14 cellular contexts compared by ENCODE assay signal in genomic region chr1:222948079-222948478, GRCh38.
"Had no signal": no experiment of that assay in that cellular context is flagged by ENCODE, and none has a peak within 500 bp of the region (broad histone marks: within the 10 kb centered on the region; RNA-seq: fewer than 3 reads in every experiment).

No MANE protein-coding gene starts in this region.

- DNase-seq: activated CD4-positive, alpha-beta T cell treated with anti-CD3 and anti-CD28 coated beads, Interleukin-2, amount 10 ng/mL, durations not matched to agents 7 days and 5 days; activated CD4-positive, CD25-positive, alpha-beta regulatory T cell; activated CD8-positive, alpha-beta T cell treated with anti-CD3 and anti-CD28 coated beads, Interleukin-2, amount 10 ng/mL, durations not matched to agents 7 days and 5 days; activated effector memory CD4-positive, alpha-beta T cell treated with anti-CD3 and anti-CD28 coated beads, Interleukin-2, amount 50 U/mL, for 16 hours; activated naive CD4-positive, alpha-beta T cell treated with anti-CD3 and anti-CD28 coated beads, Interleukin-2, amount 50 U/mL, for 16 hours; activated T-cell treated with anti-CD3 and anti-CD28 coated beads, Interleukin-2, amount 50 U/mL, for 24 hours; heart right ventricle; mesenchymal stem cell; naive thymus-derived CD8-positive, alpha-beta T cell; right cardiac atrium; small intestine; stimulated activated CD4-positive, alpha-beta T cell treated with anti-CD3 and anti-CD28 coated beads, Interleukin-15, amount 100 ng/mL, for 24 hours; stimulated activated CD4-positive, alpha-beta T cell treated with anti-CD3 and anti-CD28 coated beads, Interleukin-2, amount 100 ng/mL, for 48 hours; testis had no signal
